Comparison of ENCODE assay signal across 35 cellular contexts in genomic region chr22:43440556-43440955, GRCh38. TPM values are rescaled to one million over a fixed set of nuclear protein-coding genes. Genes with fewer than 3 reads are reported as not detected.
"Had no signal": no experiment of that assay in that cellular context is flagged by ENCODE, and none has a peak within 500 bp of the region (broad histone marks: within the 10 kb centered on the region; RNA-seq: fewer than 3 reads in every experiment).

No MANE protein-coding gene starts in this region.

- H3K4me3 Mint-ChIP-seq: activated CD4-positive, alpha-beta memory T cell treated with anti-CD3 and anti-CD28 coated beads for 36 hours; activated naive CD4-positive, alpha-beta T cell treated with anti-CD3 and anti-CD28 coated beads for 36 hours; activated naive CD8-positive, alpha-beta T cell treated with anti-CD3 and anti-CD28 coated beads for 36 hours; activated T-helper 1 cell treated with anti-CD3 and anti-CD28 coated beads, Interleukin-12 subunit alpha, Interleukin-12 subunit beta, Interleukin-2, Interleukin-4 antibody, amounts not matched to agents 30 ng/mL and 10 ng/mL and 1 ng/mL, durations not matched to agents 14 hours and 24 hours and 36 hours; effector memory CD8-positive, alpha-beta T cell; natural killer cell treated with Interleukin-12 subunit alpha and Interleukin-12 subunit beta and Interleukin-15 and Interleukin-18, amount 100 ng/mL, for 72 hours; T-helper 2 cell treated with Interferon-gamma antibody and Interleukin-4, amounts not matched to agents 5 μg/mL and 100 μg/mL, for 36 hours had no signal

- ATAC-seq: body of pancreas; effector memory CD8-positive, alpha-beta T cell; heart left ventricle; left lung; mucosa of descending colon; pancreas; psoas muscle had no signal

- DNase-seq: activated CD4-positive, alpha-beta memory T cell treated with anti-CD3 and anti-CD28 coated beads for 36 hours; activated CD4-positive, alpha-beta T cell treated with anti-CD3 and anti-CD28 coated beads for 4 hours; activated CD4-positive, CD25-positive, alpha-beta regulatory T cell; activated CD8-positive, alpha-beta memory T cell treated with anti-CD3 and anti-CD28 coated beads, Interleukin-2, amount 50 U/mL, for 4 hours; activated effector memory CD4-positive, alpha-beta T cell treated with anti-CD3 and anti-CD28 coated beads, Interleukin-2, amount 50 U/mL, for 16 hours; activated naive CD4-positive, alpha-beta T cell treated with anti-CD3 and anti-CD28 coated beads for 36 hours; activated naive CD8-positive, alpha-beta T cell treated with anti-CD3 and anti-CD28 coated beads for 36 hours; activated T-cell treated with anti-CD3 and anti-CD28 coated beads, Interleukin-2, amount 50 U/mL, for 1 hour; adrenal gland; body of pancreas; effector memory CD8-positive, alpha-beta T cell; heart left ventricle; left lung; mesendoderm; mucosa of descending colon; pancreas; psoas muscle; stimulated activated naive CD4-positive, alpha-beta T cell; T-helper 1 cell; tibial artery had no signal

- H3K4me2 ChIP-seq: smooth muscle cell had no signal

- H3K36me3 Mint-ChIP-seq: activated CD4-positive, alpha-beta memory T cell treated with anti-CD3 and anti-CD28 coated beads for 36 hours; activated naive CD8-positive, alpha-beta T cell treated with anti-CD3 and anti-CD28 coated beads for 36 hours; natural killer cell treated with Interleukin-12 subunit alpha and Interleukin-12 subunit beta and Interleukin-15 and Interleukin-18, amount 100 ng/mL, for 72 hours had no signal

- H3K36me3 ChIP-seq: adrenal gland, cardiac muscle cell, heart left ventricle, left lung, pancreas, suprapubic skin, tibial artery had no signal

- H3K27me3 ChIP-seq: adrenal gland, body of pancreas, pancreas had no signal

- H3K4me1 Mint-ChIP-seq: activated naive CD8-positive, alpha-beta T cell treated with anti-CD3 and anti-CD28 coated beads for 36 hours had no signal

- H3K4me1 ChIP-seq: adrenal gland, heart left ventricle, left lung, psoas muscle, suprapubic skin, tibial artery had no signal

- H3K27me3 Mint-ChIP-seq: activated naive CD8-positive, alpha-beta T cell treated with anti-CD3 and anti-CD28 coated beads for 36 hours had no signal

- H3K9me3 Mint-ChIP-seq: activated CD4-positive, alpha-beta memory T cell treated with anti-CD3 and anti-CD28 coated beads for 36 hours; activated naive CD4-positive, alpha-beta T cell treated with anti-CD3 and anti-CD28 coated beads for 36 hours; activated naive CD8-positive, alpha-beta T cell treated with anti-CD3 and anti-CD28 coated beads for 36 hours; activated T-helper 1 cell treated with anti-CD3 and anti-CD28 coated beads, Interleukin-12 subunit alpha, Interleukin-12 subunit beta, Interleukin-2, Interleukin-4 antibody, amounts not matched to agents 30 ng/mL and 10 ng/mL and 1 ng/mL, durations not matched to agents 14 hours and 24 hours and 36 hours; effector memory CD8-positive, alpha-beta T cell; natural killer cell treated with Interleukin-12 subunit alpha and Interleukin-12 subunit beta and Interleukin-15 and Interleukin-18, amount 100 ng/mL, for 72 hours; T-helper 2 cell treated with Interferon-gamma antibody and Interleukin-4, amounts not matched to agents 5 μg/mL and 100 μg/mL, for 36 hours had no signal

- H3K27ac ChIP-seq: adrenal gland, body of pancreas, cardiac muscle cell, coronary artery, heart left ventricle, left lung, pancreas, psoas muscle, suprapubic skin, tibial artery had no signal

- H3K9me3 ChIP-seq: adrenal gland, body of pancreas, heart left ventricle, left lung, mucosa of descending colon, pancreas, psoas muscle, suprapubic skin, tibial artery had no signal

- H3K4me3 ChIP-seq: adrenal gland, body of pancreas, cardiac muscle cell, coronary artery, heart left ventricle, left lung, lung, mucosa of descending colon, pancreas, psoas muscle, smooth muscle cell, suprapubic skin, tibial artery had no signal

- H3K27ac Mint-ChIP-seq: activated CD4-positive, alpha-beta memory T cell treated with anti-CD3 and anti-CD28 coated beads for 36 hours; activated naive CD4-positive, alpha-beta T cell treated with anti-CD3 and anti-CD28 coated beads for 36 hours; activated naive CD8-positive, alpha-beta T cell treated with anti-CD3 and anti-CD28 coated beads for 36 hours; activated T-helper 1 cell treated with anti-CD3 and anti-CD28 coated beads, Interleukin-12 subunit alpha, Interleukin-12 subunit beta, Interleukin-2, Interleukin-4 antibody, amounts not matched to agents 30 ng/mL and 10 ng/mL and 1 ng/mL, durations not matched to agents 14 hours and 24 hours and 36 hours; effector memory CD8-positive, alpha-beta T cell; natural killer cell treated with Interleukin-12 subunit alpha and Interleukin-12 subunit beta and Interleukin-15 and Interleukin-18, amount 100 ng/mL, for 72 hours; T-helper 2 cell treated with Interferon-gamma antibody and Interleukin-4, amounts not matched to agents 5 μg/mL and 100 μg/mL, for 36 hours had no signal

RNA-seq across cellular contexts. Expression of gene MPPED1, which starts 28.7 kb away (rescaled TPM):
- total RNA-seq: activated CD4-positive, alpha-beta memory T cell treated with anti-CD3 and anti-CD28 coated beads for 36 hours; activated CD8-positive, alpha-beta memory T cell treated with anti-CD3 and anti-CD28 coated beads for 36 hours; activated naive CD4-positive, alpha-beta T cell treated with anti-CD3 and anti-CD28 coated beads for 36 hours; activated naive CD8-positive, alpha-beta T cell treated with anti-CD3 and anti-CD28 coated beads for 36 hours; activated T-helper 1 cell treated with anti-CD3 and anti-CD28 coated beads, Interleukin-12 subunit alpha, Interleukin-12 subunit beta, Interleukin-2, Interleukin-4 antibody, amounts not matched to agents 30 ng/mL and 10 ng/mL and 1 ng/mL, durations not matched to agents 14 hours and 24 hours and 36 hours; aorta; body of pancreas; endothelial cell of umbilical vein; fibroblast of lung; fibroblast of villous mesenchyme; kidney epithelial cell; left lung; myocyte; natural killer cell treated with Interleukin-12 subunit alpha and Interleukin-12 subunit beta and Interleukin-15 and Interleukin-18, amount 100 ng/mL, for 72 hours; pancreas; psoas muscle; smooth muscle cell had no signal
- polyA plus RNA-seq: aorta, cardiac muscle cell, endothelial cell of umbilical vein, fibroblast of lung, heart left ventricle, smooth muscle cell had no signal
